16 cellular contexts compared by ENCODE assay signal in genomic region chr6:99608886-99609482, GRCh38. TPM values are rescaled to one million over a fixed set of nuclear protein-coding genes. Genes with fewer than 3 reads are reported as not detected.
"Had no signal": no experiment of that assay in that cellular context is flagged by ENCODE, and none has a peak within 500 bp of the region (broad histone marks: within the 10 kb centered on the region; RNA-seq: fewer than 3 reads in every experiment).

No MANE protein-coding gene starts in this region.

- DNase-seq: activated CD4-positive, alpha-beta T cell treated with anti-CD3 and anti-CD28 coated beads for 48 hours; kidney; left ventricle myocardium inferior; nucleus accumbens; right cardiac atrium had no signal

- H3K27ac ChIP-seq: hepatocyte, left ventricle myocardium inferior, thoracic aorta had no signal

- H3K4me3 ChIP-seq: hepatocyte, left ventricle myocardium inferior, mucosa of descending colon, SK-N-MC, smooth muscle cell, thoracic aorta had no signal

- ATAC-seq: esophagus mucosa, mucosa of descending colon, right cardiac atrium had no signal

- H3K36me3 ChIP-seq: left ventricle myocardium inferior, thoracic aorta had no signal

- FAIRE-seq: endometrium, kidney had no signal

- H3K27ac Mint-ChIP-seq: nephron, progenitor cell of endocrine pancreas had no signal

- H3K79me2 ChIP-seq: hepatocyte had no signal

- H3K4me3 Mint-ChIP-seq: nephron had no signal

- H2AFZ ChIP-seq: hepatocyte had no signal

- H3K9me3 ChIP-seq: left ventricle myocardium inferior, mucosa of descending colon, thoracic aorta had no signal

- H3K4me2 ChIP-seq: hepatocyte, smooth muscle cell had no signal

RNA-seq across cellular contexts. Expression of gene PRDM13, which starts 2.4 kb away (rescaled TPM):
- total RNA-seq: cardiac septum, esophagus mucosa, hepatocyte, kidney, left ventricle myocardium inferior, mucosa of descending colon, progenitor cell of endocrine pancreas, right cardiac atrium, smooth muscle cell, thoracic aorta, ureter had no signal
- polyA plus RNA-seq: hepatocyte, right cardiac atrium, smooth muscle cell had no signal
